1 cellular context compared by ENCODE assay signal in genomic region chr1:15953294-15953771, GRCh38.
TF ChIP-seq lines count a peak whose summit lies in the region.

No MANE protein-coding gene starts in this region.

TF ChIP-seq in A549, 52 proteins besides CTCF, POLR2A, EP300 and RAD21 (continued from another document):
- TF ChIP-seq REST (IDR thresholded peaks at IDR 0.05) (no peak), KDM1A (IDR thresholded peaks at IDR 0.05; ENCODE audit: low read depth) (no peak), ZC3H11A (IDR thresholded peaks at IDR 0.05) (no peak)
